8 cellular contexts compared by ENCODE assay signal in genomic region chr6:35728663-35729348, GRCh38. TPM values are rescaled to one million over a fixed set of nuclear protein-coding genes. Genes with fewer than 3 reads are reported as not detected.
A peak's percentile ranks its signal among the peaks of the same experiment; 100 is the strongest.
DNase-seq lines count a peak whose midpoint lies in the region; ATAC-seq, FAIRE-seq and TF ChIP-seq lines count a peak whose summit lies in the region.

No MANE protein-coding gene starts in this region.

- H3K9me1 ChIP-seq in K562 (ENCODE audit: control insufficient read depth, insufficient read depth, low read length), result no peaks in the 10 kb centered on the region

- 55% methylated on average over 8 of the region's 9 CpGs for WGBS in K562 (ENCODE audit: insufficient coverage, low coverage, missing lambda C conversion rate)

- peak overlapping the region; percentile 88 to 99 (median 96) for H3K27ac Mint-ChIP-seq in CD8-positive, alpha-beta memory T cell

- no peaks in the 10 kb centered on the region; the same call in 2 of the 3 replicates for H3K79me2 ChIP-seq in K562 (ENCODE audit: control insufficient read depth, insufficient read depth, low read length)

- no peaks in the 10 kb centered on the region for H3K9me3 ChIP-seq in CD8-positive, alpha-beta memory T cell (ENCODE audit: low read length)
- H3K9me3 ChIP-seq in K562 (replicated peaks; ENCODE audit: control insufficient read depth, insufficient read depth, low read depth, low read length), result no peaks in the 10 kb centered on the region

- H3K27me3 ChIP-seq in CD8-positive, alpha-beta memory T cell (ENCODE audit: insufficient read depth, low read length, poor library complexity, severe bottlenecking), result no peaks in the 10 kb centered on the region
- H3K27me3 ChIP-seq in K562 (ENCODE audit: control insufficient read depth in 2 of 2, insufficient read depth in 2 of 2, low read length in 2 of 2), result no peaks in the 10 kb centered on the region

- peak overlapping the region; percentile 74 to 89 (median 84) for H3K4me3 Mint-ChIP-seq in CD8-positive, alpha-beta memory T cell

- CTCF ChIA-PET in CD8-positive, alpha-beta memory T cell (lab: Charles Lee), result interaction anchor here (0.6 to 5.2 kb wide), 9 partner anchors 8 to 261 kb away, joined by 3 to 43 read pairs (median 5); partner anchors contain the start of genes ARMC12 and RPL10A
- CTCF ChIA-PET in K562 (lab: Yijun Ruan, JAX; ENCODE audit: low intra/inter-chr PET ratio), result no interaction called here

- H3K4me2 ChIP-seq in K562 (ENCODE audit: insufficient read depth, low read length), result peak overlapping the region; percentile 88

- peak in 4 of 5 donors; percentile 20 to 68 (median 46) for DNase-seq in CD8-positive, alpha-beta memory T cell
- peak; percentile 24 for DNase-seq in NCI-H2171 (lab: John Stamatoyannopoulos, UW)
- peak in 2 of 4 experiments; percentile 25 to 43 for DNase-seq in K562 (ENCODE audit: extremely low read depth in 1 of 4, low spot score in 3 of 4)
- DNase-seq in left lobe of liver (ENCODE audit: low spot score), result peak; percentile 93
- DNase-seq in GM10266 (ENCODE audit: extremely low spot score), result no peak

- in situ Hi-C loops in K562 (cut with MboI), result no loop called here

- peaks cover 86% of the 10 kb centered on the region for H3K4me1 ChIP-seq in CD8-positive, alpha-beta memory T cell (ENCODE audit: insufficient read depth, low read length)
- peaks cover 64 to 81% of the 10 kb centered on the region in 2 experiments for H3K4me1 ChIP-seq in K562 (replicated peaks in 1 of 2; ENCODE audit: control insufficient read depth in 2 of 2, insufficient read depth in 2 of 2, low read length in 2 of 2)

- no TSS peak for BruUV-seq in K562 (replicated peaks; lab: Mats Ljungman, UMichigan)

- intact Hi-C loops in K562 (cut with micrococcal nuclease), result loop anchor here (1.0 kb wide), 1 partner anchor 41 kb away; the partner anchor contains the start of gene FKBP5

- no peak for TF ChIP-seq CTCF in K562 (IDR thresholded peaks at IDR 0.05 in 2 of 3, conservative IDR thresholded peaks at IDR 0.05 in 1 of 3; ENCODE audit: insufficient read depth in 2 of 3, low read depth in 1 of 3, low read length in 3 of 3)
- no peak for TF ChIP-seq CTCF in GM10266 (IDR thresholded peaks at IDR 0.05; ENCODE audit: control insufficient read depth, insufficient read depth, low read depth, missing control alignments)

- TF ChIP-seq EP300 in K562 (IDR thresholded peaks at IDR 0.05; ENCODE audit: low read length), result no peak

- TF ChIP-seq POLR2A in K562 (conservative IDR thresholded peaks at IDR 0.05), result no peak

- ATAC-seq in K562 (no peak), left lobe of liver (peak; percentile 33), HG03095 (IDR thresholded peaks at IDR 0.05; ENCODE audit: unreplicated experiment) (no peak), HG03025 (IDR thresholded peaks at IDR 0.05; ENCODE audit: low FRiP score, unreplicated experiment) (no peak)

- peak overlapping the region; percentile 81 to 95 for H3K9ac ChIP-seq in K562 (ENCODE audit: insufficient read depth in 1 of 2, low read depth in 2 of 2, low read length in 2 of 2)

- FAIRE-seq in K562 (lab: Jason Lieb, UNC), result no peak

- no peaks in the 10 kb centered on the region for H3K9me3 Mint-ChIP-seq in CD8-positive, alpha-beta memory T cell

- POLR2A ChIA-PET in CD8-positive, alpha-beta memory T cell (lab: Charles Lee), result interaction anchor here (1.0 to 2.1 kb wide), 3 partner anchors 42 to 133 kb away, joined by 5 to 15 read pairs (median 9); no protein-coding TSS in a partner anchor
- POLR2A ChIA-PET in K562 (lab: Yijun Ruan, JAX), result interaction anchor here (0.6 to 1.5 kb wide), 7 partner anchors 12 to 468 kb away, joined by 3 to 4 read pairs (median 3); no protein-coding TSS in a partner anchor

- peak overlapping the region; percentile 97 for H2AFZ ChIP-seq in K562 (ENCODE audit: low read depth, low read length)

- peak overlapping the region; percentile 66 for H3K27ac ChIP-seq in CD8-positive, alpha-beta memory T cell (ENCODE audit: low read depth, low read length)
- peak overlapping the region; percentile 94 for H3K27ac ChIP-seq in K562 (ENCODE audit: extremely low read depth, low read depth, low read length)
- H3K27ac ChIP-seq in temporal lobe (ENCODE audit: low read depth, low read length), result peak overlapping the region; percentile 100

- H3K36me3 Mint-ChIP-seq in CD8-positive, alpha-beta memory T cell, result peaks cover 0 to 2% (median 0%) of the 10 kb centered on the region in 3 donors

- H3K4me3 ChIP-seq in CD8-positive, alpha-beta memory T cell (ENCODE audit: low read length), result peak overlapping the region; percentile 18
- H3K4me3 ChIP-seq in K562, result peak overlapping the region; percentile 28; the same call in 1 of the 2 replicates

- H3K27me3 Mint-ChIP-seq in CD8-positive, alpha-beta memory T cell, result peaks cover 0 to 4% of the 10 kb centered on the region in 2 donors

- peaks cover 76 to 96% (median 87%) of the 10 kb centered on the region in 3 donors for H3K4me1 Mint-ChIP-seq in CD8-positive, alpha-beta memory T cell

- no peak for TF ChIP-seq RAD21 in K562 (CRISPR knock-in tag; conservative IDR thresholded peaks at IDR 0.05 in 1 of 2, IDR thresholded peaks at IDR 0.05 in 1 of 2)

- no peaks in the 10 kb centered on the region for H3K36me3 ChIP-seq in CD8-positive, alpha-beta memory T cell (ENCODE audit: insufficient read depth, low read length)
- no peaks in the 10 kb centered on the region for H3K36me3 ChIP-seq in K562 (ENCODE audit: control insufficient read depth, insufficient read depth, low read length)

- no peaks in the 10 kb centered on the region for H4K20me1 ChIP-seq in K562 (replicated peaks; ENCODE audit: control insufficient read depth, insufficient read depth, low read length)

RNA-seq across cellular contexts. Expression of gene ARMC12, which starts 8.0 kb away (rescaled TPM):
- under 1 TPM; 0.37 to 0.38 TPM for total RNA-seq in CD8-positive, alpha-beta memory T cell
- polyA plus RNA-seq in CD8-positive, alpha-beta memory T cell, result 0.26 TPM
- not detected in 2 replicates for total RNA-seq in K562 (2011; cell fraction: chromatin; rRNA removed; ENCODE audit: low replicate concordance)
- total RNA-seq in K562 (2011; cell fraction: nucleolus; rRNA removed), result 0.50 TPM in 1 of 2 replicates, not detected in the other
- not detected in 2 replicates for total RNA-seq in K562 (2011; cell fraction: nucleoplasm; rRNA removed)
- total RNA-seq in K562 (2014; rRNA removed), result 0.09 TPM in 1 of 2 replicates, not detected in the other
- 0.36 TPM in 1 of 2 replicates, not detected in the other for total RNA-seq in K562 (2014; rRNA removed; fragmentation: Illumina TruSeq; extraction: Trizol)
- total RNA-seq in K562 (2015; rRNA removed; fragmentation: Illumina TruSeq; extraction: Trizol), result not detected in 2 replicates
- total RNA-seq in K562 (2021), result 0.13 and 0.35 TPM in 2 replicates
- polyA plus RNA-seq in K562 (2011; rRNA removed), result 0.26 and 0.45 TPM in 2 replicates
- polyA plus RNA-seq in K562 (2011; cell fraction: cytosol; rRNA removed), result 0.07 and 0.21 TPM in 2 replicates
- 1.4 TPM in 2 replicates for polyA plus RNA-seq in K562 (2011; cell fraction: nucleus; rRNA removed)
- 0.26 and 1.6 TPM in 2 replicates for polyA plus RNA-seq in K562 (2012)
- 0.36 TPM in 1 of 2 replicates, not detected in the other for polyA plus RNA-seq in K562 (2014; fragmentation: Illumina TruSeq; extraction: Trizol)
- under 1 TPM in 1 of 2 experiments, not detected in 1; 0.13 TPM for polyA plus RNA-seq in K562 (2014; fragmentation: Nextera tagmentation; extraction: Ambion mirVana)
- polyA plus RNA-seq in K562 (2014; rRNA removed), result 0.58 TPM in 1 of 2 replicates, not detected in the other
- polyA minus RNA-seq in K562 (2011; rRNA and poly(A)+ RNA removed), result 0.18 and 0.46 TPM in 2 replicates
- polyA minus RNA-seq in K562 (2011; cell fraction: cytosol; rRNA and poly(A)+ RNA removed), result not detected in 2 replicates
- polyA minus RNA-seq in K562 (2011; cell fraction: nucleus; rRNA and poly(A)+ RNA removed), result 0.27 TPM in 1 of 2 replicates, not detected in the other
- 4.6 TPM for total RNA-seq in left lobe of liver
- total RNA-seq in temporal lobe, result 0.25 TPM

RNA-seq across cellular contexts. Expression of gene FKBP5, which starts 40.1 kb away (rescaled TPM):
- total RNA-seq in CD8-positive, alpha-beta memory T cell, result 10 to 100 TPM; 55.7 to 58.8 TPM
- 192 TPM for polyA plus RNA-seq in CD8-positive, alpha-beta memory T cell
- total RNA-seq in K562 (2011; cell fraction: chromatin; rRNA removed; ENCODE audit: low replicate concordance), result 23.5 and 58.7 TPM in 2 replicates
- total RNA-seq in K562 (2011; cell fraction: nucleolus; rRNA removed), result 14.5 and 19.2 TPM in 2 replicates
- total RNA-seq in K562 (2011; cell fraction: nucleoplasm; rRNA removed), result 38.3 and 72.2 TPM in 2 replicates
- total RNA-seq in K562 (2014; rRNA removed), result 75.0 and 82.8 TPM in 2 replicates
- 54.2 and 65.9 TPM in 2 replicates for total RNA-seq in K562 (2014; rRNA removed; fragmentation: Illumina TruSeq; extraction: Trizol)
- total RNA-seq in K562 (2015; rRNA removed; fragmentation: Illumina TruSeq; extraction: Trizol), result 39.9 and 43.8 TPM in 2 replicates
- 92.0 and 104 TPM in 2 replicates for total RNA-seq in K562 (2021)
- 59.7 and 86.1 TPM in 2 replicates for polyA plus RNA-seq in K562 (2011; rRNA removed)
- polyA plus RNA-seq in K562 (2011; cell fraction: cytosol; rRNA removed), result 22.1 and 33.5 TPM in 2 replicates
- polyA plus RNA-seq in K562 (2011; cell fraction: nucleus; rRNA removed), result 22.5 and 23.2 TPM in 2 replicates
- polyA plus RNA-seq in K562 (2012), result 43.9 and 85.0 TPM in 2 replicates
- 128 and 151 TPM in 2 replicates for polyA plus RNA-seq in K562 (2014; fragmentation: Illumina TruSeq; extraction: Trizol)
- 10 to 100 TPM; 32.7 to 46.1 TPM for polyA plus RNA-seq in K562 (2014; fragmentation: Nextera tagmentation; extraction: Ambion mirVana)
- 76.6 and 76.8 TPM in 2 replicates for polyA plus RNA-seq in K562 (2014; rRNA removed)
- 71.5 and 74.0 TPM in 2 replicates for polyA minus RNA-seq in K562 (2011; rRNA and poly(A)+ RNA removed)
- polyA minus RNA-seq in K562 (2011; cell fraction: cytosol; rRNA and poly(A)+ RNA removed), result 31.1 and 38.9 TPM in 2 replicates
- polyA minus RNA-seq in K562 (2011; cell fraction: nucleus; rRNA and poly(A)+ RNA removed), result 13.3 and 18.5 TPM in 2 replicates
- total RNA-seq in left lobe of liver, result 156 TPM
- total RNA-seq in temporal lobe, result 4.2 TPM

RNA-seq across cellular contexts. Expression of gene CLPSL2, which starts 47.6 kb away (rescaled TPM):
- not detected for total RNA-seq in CD8-positive, alpha-beta memory T cell
- polyA plus RNA-seq in CD8-positive, alpha-beta memory T cell, result not detected
- total RNA-seq in K562 (2011; cell fraction: chromatin; rRNA removed; ENCODE audit: low replicate concordance), result not detected in 2 replicates
- total RNA-seq in K562 (2011; cell fraction: nucleolus; rRNA removed), result not detected in 2 replicates
- total RNA-seq in K562 (2011; cell fraction: nucleoplasm; rRNA removed), result not detected in 2 replicates
- total RNA-seq in K562 (2014; rRNA removed) (not detected in 2 replicates), K562 (2014; rRNA removed; fragmentation: Illumina TruSeq; extraction: Trizol) (not detected in 2 replicates), K562 (2015; rRNA removed; fragmentation: Illumina TruSeq; extraction: Trizol) (not detected in 2 replicates), K562 (2021) (not detected in 2 replicates), left lobe of liver (not detected), temporal lobe (not detected)
- polyA plus RNA-seq in K562 (2011; rRNA removed) (not detected in 2 replicates), K562 (2014; fragmentation: Illumina TruSeq; extraction: Trizol) (not detected in 2 replicates), K562 (2014; fragmentation: Nextera tagmentation; extraction: Ambion mirVana) (not detected), K562 (2014; rRNA removed) (not detected in 2 replicates)
- not detected in 2 replicates for polyA plus RNA-seq in K562 (2011; cell fraction: cytosol; rRNA removed)
- not detected in 2 replicates for polyA plus RNA-seq in K562 (2011; cell fraction: nucleus; rRNA removed)
- not detected in 2 replicates for polyA plus RNA-seq in K562 (2012)
- not detected in 2 replicates for polyA minus RNA-seq in K562 (2011; rRNA and poly(A)+ RNA removed)
- polyA minus RNA-seq in K562 (2011; cell fraction: cytosol; rRNA and poly(A)+ RNA removed), result not detected in 2 replicates
- polyA minus RNA-seq in K562 (2011; cell fraction: nucleus; rRNA and poly(A)+ RNA removed), result not detected in 2 replicates

RNA-seq across cellular contexts. Expression of gene CLPSL1, which starts 52.0 kb away (rescaled TPM):
- total RNA-seq in CD8-positive, alpha-beta memory T cell, result not detected
- polyA plus RNA-seq in CD8-positive, alpha-beta memory T cell, result not detected
- not detected in 2 replicates for total RNA-seq in K562 (2011; cell fraction: chromatin; rRNA removed; ENCODE audit: low replicate concordance)
- not detected in 2 replicates for total RNA-seq in K562 (2011; cell fraction: nucleolus; rRNA removed)
- not detected in 2 replicates for total RNA-seq in K562 (2011; cell fraction: nucleoplasm; rRNA removed)
- not detected in 2 replicates for total RNA-seq in K562 (2014; rRNA removed)
- total RNA-seq in K562 (2014; rRNA removed; fragmentation: Illumina TruSeq; extraction: Trizol), result not detected in 2 replicates
- not detected in 2 replicates for total RNA-seq in K562 (2015; rRNA removed; fragmentation: Illumina TruSeq; extraction: Trizol)
- not detected in 2 replicates for total RNA-seq in K562 (2021)
- not detected in 2 replicates for polyA plus RNA-seq in K562 (2011; rRNA removed)
- not detected in 2 replicates for polyA plus RNA-seq in K562 (2011; cell fraction: cytosol; rRNA removed)
- polyA plus RNA-seq in K562 (2011; cell fraction: nucleus; rRNA removed), result not detected in 2 replicates
- polyA plus RNA-seq in K562 (2012), result not detected in 2 replicates
- not detected in 2 replicates for polyA plus RNA-seq in K562 (2014; fragmentation: Illumina TruSeq; extraction: Trizol)
- polyA plus RNA-seq in K562 (2014; fragmentation: Nextera tagmentation; extraction: Ambion mirVana), result not detected
- polyA plus RNA-seq in K562 (2014; rRNA removed), result not detected in 2 replicates
- not detected in 2 replicates for polyA minus RNA-seq in K562 (2011; rRNA and poly(A)+ RNA removed)
- not detected in 2 replicates for polyA minus RNA-seq in K562 (2011; cell fraction: cytosol; rRNA and poly(A)+ RNA removed)
- polyA minus RNA-seq in K562 (2011; cell fraction: nucleus; rRNA and poly(A)+ RNA removed), result not detected in 2 replicates
- total RNA-seq in left lobe of liver, result not detected
- total RNA-seq in temporal lobe, result not detected
